2 cellular contexts compared by ENCODE assay signal in the genomic region with DNA sequence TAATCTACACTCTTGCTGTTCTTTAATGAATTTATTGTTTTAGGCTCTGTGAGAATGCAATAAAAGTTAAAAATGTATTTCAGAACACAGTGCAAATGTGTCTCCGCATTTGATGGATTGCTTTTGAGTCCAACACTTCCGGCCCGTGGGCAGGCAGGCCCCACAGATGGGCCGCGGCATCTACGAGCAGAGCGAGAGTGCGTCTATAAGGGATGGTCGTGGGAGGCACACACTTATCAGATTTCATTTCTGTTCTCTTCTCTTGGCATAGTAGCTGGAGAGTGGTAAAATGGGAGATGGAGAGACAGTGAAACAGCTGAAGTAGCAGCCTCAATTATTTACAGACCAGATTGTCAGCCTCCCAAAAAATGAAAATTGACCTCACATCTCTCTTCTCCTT.
TF ChIP-seq lines count a peak whose summit lies in the region.

No MANE protein-coding gene starts in this region.

TF ChIP-seq in SK-N-SH, 30 proteins besides CTCF, POLR2A, EP300 and RAD21 (continued from another document):
- TF ChIP-seq USF2 (IDR thresholded peaks at IDR 0.05; ENCODE audit: borderline replicate concordance, low read depth, low read length), result no peak
- no peak for TF ChIP-seq JUND (IDR thresholded peaks at IDR 0.05)
- no peak for TF ChIP-seq PBX3 (IDR thresholded peaks at IDR 0.05)
- no peak for TF ChIP-seq EZH2phosphoT487 (IDR thresholded peaks at IDR 0.05; ENCODE audit: borderline replicate concordance, low read depth)
- TF ChIP-seq RFX5 (IDR thresholded peaks at IDR 0.05; ENCODE audit: low read length), result no peak
- TF ChIP-seq MXI1 (IDR thresholded peaks at IDR 0.05; ENCODE audit: low read depth, low read length), result no peak
- TF ChIP-seq, protein P1, sequence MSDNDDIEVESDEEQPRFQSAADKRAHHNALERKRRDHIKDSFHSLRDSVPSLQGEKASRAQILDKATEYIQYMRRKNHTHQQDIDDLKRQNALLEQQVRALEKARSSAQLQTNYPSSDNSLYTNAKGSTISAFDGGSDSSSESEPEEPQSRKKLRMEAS (IDR thresholded peaks at IDR 0.05; ENCODE audit: low read depth), result no peak
- TF ChIP-seq POLR2AphosphoS5 (IDR thresholded peaks at IDR 0.05; ENCODE audit: low read depth, low read length), result no peak
- TF ChIP-seq GABPA (IDR thresholded peaks at IDR 0.05; ENCODE audit: low read depth), result no peak
- TF ChIP-seq SMC3 (IDR thresholded peaks at IDR 0.05; ENCODE audit: low read depth, low read length), result no peak
- no peak for TF ChIP-seq TAF1 (IDR thresholded peaks at IDR 0.05; ENCODE audit: borderline replicate concordance, low read depth, low read length)
- TF ChIP-seq SIN3A (IDR thresholded peaks at IDR 0.05; ENCODE audit: borderline replicate concordance, low read depth, low read length), result no peak
- no peak for TF ChIP-seq GATA2 (CRISPR knock-in tag; IDR thresholded peaks at IDR 0.05)
- no peak for TF ChIP-seq MEF2A (IDR thresholded peaks at IDR 0.05; ENCODE audit: borderline replicate concordance, low read depth)
- TF ChIP-seq ELF1 (IDR thresholded peaks at IDR 0.05), result no peak
- TF ChIP-seq TEAD4 (IDR thresholded peaks at IDR 0.05; ENCODE audit: borderline replicate concordance, insufficient read depth), result no peak

TF ChIP-seq in K562, 482 proteins besides CTCF, POLR2A, EP300 and RAD21:
- TF ChIP-seq, protein P2, sequence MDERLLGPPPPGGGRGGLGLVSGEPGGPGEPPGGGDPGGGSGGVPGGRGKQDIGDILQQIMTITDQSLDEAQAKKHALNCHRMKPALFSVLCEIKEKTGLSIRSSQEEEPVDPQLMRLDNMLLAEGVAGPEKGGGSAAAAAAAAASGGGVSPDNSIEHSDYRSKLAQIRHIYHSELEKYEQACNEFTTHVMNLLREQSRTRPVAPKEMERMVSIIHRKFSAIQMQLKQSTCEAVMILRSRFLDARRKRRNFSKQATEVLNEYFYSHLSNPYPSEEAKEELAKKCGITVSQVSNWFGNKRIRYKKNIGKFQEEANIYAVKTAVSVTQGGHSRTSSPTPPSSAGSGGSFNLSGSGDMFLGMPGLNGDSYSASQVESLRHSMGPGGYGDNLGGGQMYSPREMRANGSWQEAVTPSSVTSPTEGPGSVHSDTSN (CRISPR knock-in tag; IDR thresholded peaks at IDR 0.05; ENCODE audit: low read depth), result no peak
- TF ChIP-seq, protein P2 (tag; conservative IDR thresholded peaks at IDR 0.05; ENCODE audit: low read depth), result peak; percentile 54
- TF ChIP-seq GABPA (tag; conservative IDR thresholded peaks at IDR 0.05; ENCODE audit: low read depth), result peak; percentile 42; the same call in 1 of the 2 replicates
- no peak for TF ChIP-seq PHB2 (IDR thresholded peaks at IDR 0.05; ENCODE audit: low read depth)
- TF ChIP-seq MEIS2 (IDR thresholded peaks at IDR 0.05; ENCODE audit: partially characterized antibody), result peak; percentile 73
